ENCODE assay signal across 8 cellular contexts in genomic region chr15:68816795-68817303, GRCh38. TPM values are rescaled to one million over a fixed set of nuclear protein-coding genes. Genes with fewer than 3 reads are reported as not detected.
DNase-seq lines count a peak whose midpoint lies in the region; ATAC-seq and TF ChIP-seq lines count a peak whose summit lies in the region.

No MANE protein-coding gene starts in this region.

- peak overlapping the region; percentile 69 for H2AFZ ChIP-seq in fibroblast of lung (ENCODE audit: low read length)

- H3K36me3 Mint-ChIP-seq in T-cell, result no peaks in the 10 kb centered on the region

- H3K4me3 Mint-ChIP-seq in T-cell, result peak overlapping the region; percentile 93 to 99 (median 98)

- TF ChIP-seq CTCF in fibroblast of lung (conservative IDR thresholded peaks at IDR 0.05 in 1 of 2, IDR thresholded peaks at IDR 0.05 in 1 of 2; ENCODE audit: low read depth in 1 of 2, low read length in 2 of 2), result no peak
- TF ChIP-seq CTCF in neutrophil (IDR thresholded peaks at IDR 0.05), result no peak

- H3K4me3 ChIP-seq in fibroblast of lung (replicated peaks in 1 of 4; ENCODE audit: control extremely low read depth in 1 of 4, insufficient read depth in 1 of 4, low read depth in 3 of 4, low read length in 4 of 4), result peak overlapping the region; percentile 81 to 93 (median 90)
- peak overlapping the region; percentile 97 to 99 for H3K4me3 ChIP-seq in neutrophil (ENCODE audit: low read depth in 1 of 2, low read length in 1 of 2)

- H3K4me1 ChIP-seq in fibroblast of lung (ENCODE audit: control insufficient read depth, extremely low read depth, insufficient read depth, low read length), result peaks cover 6% of the 10 kb centered on the region
- peaks cover 54 to 58% of the 10 kb centered on the region in 2 experiments for H3K4me1 ChIP-seq in neutrophil (ENCODE audit: control insufficient read depth in 1 of 2, insufficient read depth in 1 of 2, low read depth in 1 of 2, low read length in 1 of 2)

- peak overlapping the region; percentile 89 for H3K27ac ChIP-seq in fibroblast of lung (ENCODE audit: insufficient read depth, low read length)
- H3K27ac ChIP-seq in neutrophil, result peak overlapping the region; percentile 100

- no peaks in the 10 kb centered on the region for H4K20me1 ChIP-seq in fibroblast of lung (ENCODE audit: control insufficient read depth, extremely low read depth, insufficient read depth, low read length)

- POLR2A ChIA-PET in T-cell (lab: Charles Lee), result interaction anchor here in 1 of 2 donors (1.6 kb wide), 1 partner anchor 21 kb away, joined by 8 read pairs; no protein-coding TSS in a partner anchor

- peak overlapping the region; percentile 50 for H3K9ac ChIP-seq in fibroblast of lung (ENCODE audit: insufficient read depth, low read length)

- H3K36me3 ChIP-seq in fibroblast of lung (ENCODE audit: control insufficient read depth, insufficient read depth, low read length), result no peaks in the 10 kb centered on the region
- no peaks in the 10 kb centered on the region for H3K36me3 ChIP-seq in neutrophil

- peak in 1 of 4 experiments; percentile 1 for ATAC-seq in T-cell (replicated peaks in 1 of 4)
- no peak for ATAC-seq in GM21529 (IDR thresholded peaks at IDR 0.05; ENCODE audit: unreplicated experiment)
- no peak for ATAC-seq in HG03342 (IDR thresholded peaks at IDR 0.05; ENCODE audit: unreplicated experiment)
- no peak for ATAC-seq in HG03442 (IDR thresholded peaks at IDR 0.05; ENCODE audit: unreplicated experiment)

- peaks cover 74% of the 10 kb centered on the region for H3K79me2 ChIP-seq in fibroblast of lung (ENCODE audit: control insufficient read depth, insufficient read depth, low read length)

- H3K9me3 Mint-ChIP-seq in T-cell, result no peaks in the 10 kb centered on the region

- no peaks in the 10 kb centered on the region for H3K27me3 ChIP-seq in fibroblast of lung (ENCODE audit: control insufficient read depth, insufficient read depth, low read length)
- no peaks in the 10 kb centered on the region for H3K27me3 ChIP-seq in neutrophil

- peak overlapping the region; percentile 94 to 95 for H3K27ac Mint-ChIP-seq in T-cell

- peaks cover 53 to 55% (median 53%) of the 10 kb centered on the region in 3 donors for H3K4me1 Mint-ChIP-seq in T-cell

- H3K9me3 ChIP-seq in fibroblast of lung (ENCODE audit: control insufficient read depth, insufficient read depth, low read depth, low read length), result no peaks in the 10 kb centered on the region
- no peaks in the 10 kb centered on the region for H3K9me3 ChIP-seq in neutrophil

- peaks cover 0 to 1% of the 10 kb centered on the region in 2 donors for H3K27me3 Mint-ChIP-seq in T-cell

- CTCF ChIA-PET in T-cell (lab: Charles Lee), result interaction anchor here (1.0 to 2.4 kb wide), 6 partner anchors 9 to 22 kb away, joined by 3 to 21 read pairs (median 4); no protein-coding TSS in a partner anchor

- DNase-seq in SIG-M5 treated with dmso at 0.1 percent for 504 hours (lab: John Stamatoyannopoulos, UW; ENCODE audit: unreplicated experiment) (peak; percentile 33), SIG-M5 (lab: John Stamatoyannopoulos, UW) (no peak), T-cell (peak in 2 of 34 experiments; percentile 12 to 29), fibroblast of lung (ENCODE audit: low read depth in 2 of 2) (peak in 1 of 2 donors; percentile 66)

- H3K4me2 ChIP-seq in fibroblast of lung (ENCODE audit: extremely low read depth, insufficient read depth, low read length), result peak overlapping the region; percentile 96

RNA-seq across cellular contexts. Expression of gene ANP32A, which starts 3.8 kb away (rescaled TPM):
- total RNA-seq in T-cell (100 to 1,000 TPM in 4 of 5 donors, 10 to 100 TPM in 1; 93.2 to 123 (median 116) TPM), fibroblast of lung (46.2 and 47.7 TPM in 2 replicates)
- polyA plus RNA-seq in fibroblast of lung, result 53.1 and 54.7 TPM in 2 replicates
- polyA plus RNA-seq in fibroblast of lung (2012), result 111 and 134 TPM in 2 replicates
- 6.4 and 13.6 TPM in 2 replicates for polyA minus RNA-seq in fibroblast of lung (ENCODE audit: low replicate concordance)
